Comparison of ENCODE assay signal across 11 cellular contexts in the genomic region with DNA sequence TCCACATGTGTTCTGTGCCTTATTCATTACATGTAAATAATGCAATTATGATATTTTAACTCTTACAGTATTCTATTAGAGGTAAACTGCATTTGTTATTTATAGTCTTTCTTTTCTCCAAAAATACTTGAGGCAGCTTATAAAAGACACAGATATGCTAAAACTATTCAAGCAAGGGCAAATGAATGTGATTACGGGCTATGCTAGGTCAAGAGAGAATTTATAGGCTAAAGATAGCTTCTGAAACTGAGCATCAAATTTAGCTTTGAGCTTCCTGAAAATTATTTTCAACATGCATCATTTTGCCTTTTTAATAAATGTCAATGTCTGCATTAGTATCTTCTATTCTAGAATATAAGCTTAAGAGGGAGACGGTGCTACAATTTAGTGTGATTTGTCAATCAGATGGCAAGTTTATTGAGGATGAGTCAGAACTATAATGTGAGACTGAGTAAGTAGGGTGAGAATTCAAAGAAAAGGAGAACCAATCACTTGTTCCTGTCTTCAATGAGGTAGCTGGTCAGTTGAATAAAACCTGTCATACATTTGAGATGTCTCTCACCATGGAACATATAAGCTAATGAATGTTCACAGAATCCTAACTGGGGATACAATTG.
DNase-seq lines count a peak whose midpoint lies in the region; ATAC-seq lines count a peak whose summit lies in the region.
"Had no signal": no experiment of that assay in that cellular context is flagged by ENCODE, and none has a peak within 500 bp of the region (broad histone marks: within the 10 kb centered on the region; RNA-seq: fewer than 3 reads in every experiment).

No MANE protein-coding gene starts in this region.

- H3K4me1 Mint-ChIP-seq in natural killer cell treated with Interleukin-12 subunit alpha and Interleukin-12 subunit beta and Interleukin-15 and Interleukin-18, amount 100 ng/mL, for 72 hours (ENCODE audit: low read depth in 2 of 2): peaks cover 11 to 21% of the 10 kb centered on the region in 2 donors

- no peaks in the 10 kb centered on the region for H3K36me3 Mint-ChIP-seq in natural killer cell treated with Interleukin-12 subunit alpha and Interleukin-12 subunit beta and Interleukin-15 and Interleukin-18, amount 100 ng/mL, for 72 hours

- peak overlapping the region; percentile 39 to 75 for H3K27ac Mint-ChIP-seq in natural killer cell treated with Interleukin-12 subunit alpha and Interleukin-12 subunit beta and Interleukin-15 and Interleukin-18, amount 100 ng/mL, for 72 hours
- H3K27ac Mint-ChIP-seq: activated T-helper 2 cell treated with anti-CD3 and anti-CD28 coated beads, Interferon-gamma antibody, Interleukin-2, Interleukin-4, amounts not matched to agents 10 μg/mL and 5 μg/mL and 100 μg/mL, durations not matched to agents 14 hours and 24 hours and 36 hours had no signal

- no peaks in the 10 kb centered on the region for H3K9me3 Mint-ChIP-seq in natural killer cell treated with Interleukin-12 subunit alpha and Interleukin-12 subunit beta and Interleukin-15 and Interleukin-18, amount 100 ng/mL, for 72 hours
- H3K9me3 Mint-ChIP-seq: activated T-helper 2 cell treated with anti-CD3 and anti-CD28 coated beads, Interferon-gamma antibody, Interleukin-2, Interleukin-4, amounts not matched to agents 10 μg/mL and 5 μg/mL and 100 μg/mL, durations not matched to agents 14 hours and 24 hours and 36 hours had no signal

- DNase-seq in HT-29 (ENCODE audit: low spot score) (peak; percentile 35), SKM-1 (lab: John Stamatoyannopoulos, UW; ENCODE audit: unreplicated experiment) (peak; percentile 33), NCI-H146 (lab: John Stamatoyannopoulos, UW) (no peak), DMS 273 treated with DMSO at 0.1 percent for 48 hours (lab: John Stamatoyannopoulos, UW) (no peak), NCI-H1417 (lab: John Stamatoyannopoulos, UW) (no peak)
- no peak for DNase-seq in natural killer cell treated with Interleukin-12 subunit alpha and Interleukin-12 subunit beta and Interleukin-15 and Interleukin-18, amount 100 ng/mL, for 72 hours (ENCODE audit: low spot score)
- no peak for DNase-seq in activated CD4-positive, alpha-beta T cell treated with anti-CD3 and anti-CD28 coated beads, Interleukin-2, amount 50 U/mL, for 4 hours
- DNase-seq: heart right ventricle, NCI-H82 had no signal

- peak overlapping the region; percentile 2 for H3K4me3 Mint-ChIP-seq in natural killer cell treated with Interleukin-12 subunit alpha and Interleukin-12 subunit beta and Interleukin-15 and Interleukin-18, amount 100 ng/mL, for 72 hours

- ATAC-seq in GM18511 (IDR thresholded peaks at IDR 0.05; ENCODE audit: unreplicated experiment): peak; percentile 62
- peak; percentile 70 to 83 for ATAC-seq in natural killer cell treated with Interleukin-12 subunit alpha and Interleukin-12 subunit beta and Interleukin-15 and Interleukin-18, amount 100 ng/mL, for 72 hours

- no peaks in the 10 kb centered on the region for H3K27me3 Mint-ChIP-seq in natural killer cell treated with Interleukin-12 subunit alpha and Interleukin-12 subunit beta and Interleukin-15 and Interleukin-18, amount 100 ng/mL, for 72 hours

Comparison
In these comparisons a context has a peak if more than half of its experiments do, and no peak if none do; other contexts are left out.
1. DNase-seq: peak in HT-29 (single experiment) and SKM-1 (single experiment); none in natural killer cell treated with Interleukin-12 subunit alpha and Interleukin-12 subunit beta and Interleukin-15 and Interleukin-18, amount 100 ng/mL, for 72 hours (single experiment), NCI-H146 (single experiment), DMS 273 treated with DMSO at 0.1 percent for 48 hours (single experiment), activated CD4-positive, alpha-beta T cell treated with anti-CD3 and anti-CD28 coated beads, Interleukin-2, amount 50 U/mL, for 4 hours (0 of 2) and NCI-H1417 (0 of 3).